ENCODE assay signal across 28 cellular contexts in genomic region chr9:83476513-83476912, GRCh38.
"Had no signal": no experiment of that assay in that cellular context is flagged by ENCODE, and none has a peak within 500 bp of the region (broad histone marks: within the 10 kb centered on the region; RNA-seq: fewer than 3 reads in every experiment).

No MANE protein-coding gene starts in this region.

- H3K27me3 Mint-ChIP-seq: naive B cell; stimulated activated naive B cell treated with anti-CD40 and anti-IgM and Interleukin-4, amounts not matched to agents 10 μg/mL and 1 μg/mL and 100 μg/mL, for 72 hours had no signal

- H3K4me1 Mint-ChIP-seq: mesothelial cell of epicardium had no signal

- H3K27ac Mint-ChIP-seq: immature natural killer cell; mesothelial cell of epicardium; naive B cell; natural killer cell; nephron progenitor cell; neural progenitor cell; stimulated activated naive B cell treated with anti-CD40 and anti-IgM and Interleukin-4, amounts not matched to agents 10 μg/mL and 1 μg/mL and 100 μg/mL, for 72 hours had no signal

- H3K4me3 ChIP-seq: lower lobe of right lung, neural progenitor cell, psoas muscle, skin epidermis, stomach, testis, thyroid gland, transverse colon, upper lobe of left lung, vagina had no signal

- DNase-seq: hypothalamus; immature natural killer cell; kidney; lower lobe of right lung; mammary epithelial cell; mesendoderm; naive B cell; natural killer cell; nephron progenitor cell; occipital lobe; psoas muscle; stimulated activated CD4-positive, alpha-beta T cell treated with anti-CD3 and anti-CD28 coated beads, Interleukin-12 subunit alpha, Interleukin-12 subunit beta, amount 100 ng/mL, for 4 hours; stimulated activated CD4-positive, alpha-beta T cell treated with anti-CD3 and anti-CD28 coated beads, Interleukin-15, amount 100 ng/mL, for 24 hours; stimulated activated CD4-positive, alpha-beta T cell treated with anti-CD3 and anti-CD28 coated beads, Interleukin-2, amount 100 ng/mL, for 24 hours; stimulated activated CD4-positive, alpha-beta T cell treated with anti-CD3 and anti-CD28 coated beads, Interleukin-4, amount 100 ng/mL, for 1 hour; stimulated activated naive B cell treated with anti-CD40 and anti-IgM and Interleukin-4, amounts not matched to agents 10 μg/mL and 1 μg/mL and 100 μg/mL, for 72 hours; stimulated activated naive CD8-positive, alpha-beta T cell treated with anti-CD3 and anti-CD28 coated beads, Interleukin-15, Interleukin-2, amounts not matched to agents 100 U/mL and 50 U/mL, for 24 hours; stomach; testis; thyroid gland; transverse colon; upper lobe of left lung had no signal

- H3K4me3 Mint-ChIP-seq: immature natural killer cell; mesothelial cell of epicardium; naive B cell; natural killer cell; nephron progenitor cell; neural progenitor cell; stimulated activated naive B cell treated with anti-CD40 and anti-IgM and Interleukin-4, amounts not matched to agents 10 μg/mL and 1 μg/mL and 100 μg/mL, for 72 hours had no signal

- H3K27ac ChIP-seq: lower lobe of right lung, neural progenitor cell, neutrophil, psoas muscle, skin epidermis, stomach, testis, thyroid gland, transverse colon, upper lobe of left lung, vagina had no signal

- ATAC-seq: lower lobe of right lung; natural killer cell; psoas muscle; sciatic nerve; stimulated activated naive B cell treated with anti-CD40 and anti-IgM and Interleukin-4, amounts not matched to agents 10 μg/mL and 1 μg/mL and 100 μg/mL, for 72 hours; stimulated activated naive CD8-positive, alpha-beta T cell treated with anti-CD3 and anti-CD28 coated beads, Interleukin-15, Interleukin-2, amounts not matched to agents 100 U/mL and 50 U/mL, for 24 hours had no signal

- H3K36me3 ChIP-seq: lower lobe of right lung, neural progenitor cell, neutrophil, stomach, thyroid gland, transverse colon, upper lobe of left lung, vagina had no signal

- H3K27me3 ChIP-seq: neural progenitor cell, neutrophil, stomach, testis, thyroid gland, transverse colon, upper lobe of left lung, vagina had no signal

- H3K36me3 Mint-ChIP-seq: immature natural killer cell, mesothelial cell of epicardium, natural killer cell had no signal

- H3K4me1 ChIP-seq: neural progenitor cell, psoas muscle, testis, thyroid gland, vagina had no signal

- H3K9me3 ChIP-seq: lower lobe of right lung, neutrophil, testis, thyroid gland, vagina had no signal
